ENCODE assay signal across 17 cellular contexts in the genomic region with DNA sequence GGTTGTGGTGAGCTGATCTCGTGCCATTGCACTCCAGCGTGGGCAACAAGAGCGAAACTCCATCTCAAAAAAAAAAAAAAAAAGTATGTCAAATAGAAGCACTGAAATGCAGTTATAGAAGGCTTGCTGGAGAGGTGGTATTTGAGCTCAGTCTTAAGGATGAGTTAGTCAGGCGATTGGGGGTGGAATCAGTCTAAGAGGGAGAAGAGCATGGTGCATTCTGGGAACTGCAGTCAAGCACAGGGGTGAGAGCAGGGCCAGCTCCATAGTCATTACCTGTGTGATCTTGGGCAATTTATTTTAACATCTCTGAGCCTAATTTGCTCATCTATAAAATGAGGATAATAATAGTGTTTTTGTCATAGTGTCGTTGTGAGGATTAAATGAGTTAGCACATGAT. TPM values are rescaled to one million over a fixed set of nuclear protein-coding genes. Genes with fewer than 3 reads are reported as not detected.
"Had no signal": no experiment of that assay in that cellular context is flagged by ENCODE, and none has a peak within 500 bp of the region (broad histone marks: within the 10 kb centered on the region; RNA-seq: fewer than 3 reads in every experiment).

No MANE protein-coding gene starts in this region.

- H3K27ac Mint-ChIP-seq: activated naive CD4-positive, alpha-beta T cell treated with anti-CD3 and anti-CD28 coated beads, Interleukin-2, amount 50 U/mL, for 24 hours had no signal

- H3K4me3 Mint-ChIP-seq: activated naive CD4-positive, alpha-beta T cell treated with anti-CD3 and anti-CD28 coated beads, Interleukin-2, amount 50 U/mL, for 24 hours; activated T-cell treated with anti-CD3 and anti-CD28 coated beads, Interleukin-2, amount 50 U/mL, for 4 hours had no signal

- H3K4me2 ChIP-seq: smooth muscle cell had no signal

- H3K27ac ChIP-seq: esophagus squamous epithelium, left lung, pancreas, stomach, vagina had no signal

- H3K9me3 Mint-ChIP-seq: activated naive CD4-positive, alpha-beta T cell treated with anti-CD3 and anti-CD28 coated beads, Interleukin-2, amount 50 U/mL, for 24 hours; activated T-cell treated with anti-CD3 and anti-CD28 coated beads, Interleukin-2, amount 50 U/mL, for 4 hours had no signal

- H3K4me1 ChIP-seq: pancreas had no signal

- H3K9me3 ChIP-seq: esophagus squamous epithelium, left lung, pancreas, stomach, vagina had no signal

- H3K36me3 Mint-ChIP-seq: activated naive CD4-positive, alpha-beta T cell treated with anti-CD3 and anti-CD28 coated beads, Interleukin-2, amount 50 U/mL, for 24 hours had no signal

- DNase-seq: activated CD4-positive, alpha-beta T cell treated with anti-CD3 and anti-CD28 coated beads, Interleukin-2, amount 50 U/mL, for 1 hour; activated CD8-positive, alpha-beta memory T cell treated with anti-CD3 and anti-CD28 coated beads, Interleukin-2, amount 50 U/mL, for 4 hours; activated gamma-delta T cell; activated T-cell treated with anti-CD3 and anti-CD28 coated beads, Interleukin-2, amount 50 U/mL, for 4 hours; dermis blood vessel endothelial cell; effector memory CD4-positive, alpha-beta T cell; esophagus squamous epithelium; left lung; mammary epithelial cell; stimulated activated CD4-positive, alpha-beta T cell treated with anti-CD3 and anti-CD28 coated beads, Interleukin-4, amount 100 ng/mL, for 1 hour; stomach; trophoblast cell had no signal

- H3K27me3 ChIP-seq: pancreas, vagina had no signal

- H3K27me3 Mint-ChIP-seq: activated naive CD4-positive, alpha-beta T cell treated with anti-CD3 and anti-CD28 coated beads, Interleukin-2, amount 50 U/mL, for 24 hours had no signal

- H3K36me3 ChIP-seq: left lung, pancreas had no signal

- H3K4me3 ChIP-seq: esophagus squamous epithelium, left lung, pancreas, smooth muscle cell, stomach, vagina had no signal

RNA-seq across cellular contexts. Expression of gene GPR162, which starts 13.3 kb away (rescaled TPM):
- total RNA-seq: bronchial epithelial cell had no signal
